ENCODE assay signal across 8 cellular contexts in the genomic region with DNA sequence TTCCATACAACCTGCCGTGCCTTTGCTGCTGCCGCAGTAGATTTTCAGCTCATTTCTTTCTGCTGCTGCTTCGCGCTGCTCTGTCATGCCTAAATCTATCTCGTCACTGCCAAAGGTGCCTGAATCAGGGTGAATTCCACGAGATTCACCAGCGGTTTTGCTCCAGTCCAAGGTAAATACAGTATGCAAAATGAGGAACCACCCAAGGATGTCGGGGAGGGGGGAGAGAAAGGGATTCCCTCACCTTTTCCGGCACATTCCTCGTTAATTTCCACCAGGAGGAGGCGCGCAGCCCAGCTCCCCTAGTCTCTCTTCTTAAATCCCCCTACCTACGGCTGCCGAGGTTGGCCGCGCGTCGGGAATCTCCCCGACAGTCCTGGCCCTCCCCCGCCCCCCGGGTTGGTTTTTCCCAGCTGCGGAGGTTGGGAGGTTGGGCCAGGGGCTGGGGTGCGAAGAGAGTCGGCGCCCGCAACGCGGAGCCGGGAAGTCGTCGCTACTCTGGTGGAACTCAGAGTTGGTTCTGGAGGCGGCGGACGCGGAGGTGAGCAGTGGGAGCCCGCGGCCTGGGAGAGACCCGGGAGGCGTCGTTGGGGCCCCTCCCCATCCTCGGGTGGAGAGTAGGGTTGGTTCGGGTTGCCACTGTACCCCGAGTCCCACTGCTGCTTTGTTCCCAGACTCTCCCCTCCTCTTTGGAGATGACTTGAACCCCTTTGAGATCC. TPM values are rescaled to one million over a fixed set of nuclear protein-coding genes. Genes with fewer than 3 reads are reported as not detected.
DNase-seq lines count a peak whose midpoint lies in the region; ATAC-seq and FAIRE-seq lines count a peak whose summit lies in the region.

A gene with protein sequence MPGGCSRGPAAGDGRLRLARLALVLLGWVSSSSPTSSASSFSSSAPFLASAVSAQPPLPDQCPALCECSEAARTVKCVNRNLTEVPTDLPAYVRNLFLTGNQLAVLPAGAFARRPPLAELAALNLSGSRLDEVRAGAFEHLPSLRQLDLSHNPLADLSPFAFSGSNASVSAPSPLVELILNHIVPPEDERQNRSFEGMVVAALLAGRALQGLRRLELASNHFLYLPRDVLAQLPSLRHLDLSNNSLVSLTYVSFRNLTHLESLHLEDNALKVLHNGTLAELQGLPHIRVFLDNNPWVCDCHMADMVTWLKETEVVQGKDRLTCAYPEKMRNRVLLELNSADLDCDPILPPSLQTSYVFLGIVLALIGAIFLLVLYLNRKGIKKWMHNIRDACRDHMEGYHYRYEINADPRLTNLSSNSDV (plus strand): TSS at position 450 of the 719 bp plus-strand sequence. CDS start 1,145 bp downstream, outside the sequence.

- H3K27ac ChIP-seq in SJSA1 (peak within 1 kb of the TSS; percentile 80), small intestine (ENCODE audit: low read depth in 1 of 2, low read length in 1 of 2) (peak within 1 kb of the TSS in 1 of 2 donors; percentile 90)

- DNase-seq in AG08396 (ENCODE audit: low spot score) (peak; percentile 82), SJSA1 (ENCODE audit: low read depth in 1 of 2, low spot score in 2 of 2) (peak; percentile 76 to 81), islet precursor cell (peak; percentile 86), small intestine (peak; percentile 57), cortex of kidney (lab: John Stamatoyannopoulos, UW) (no peak)
- DNase-seq in central memory CD8-positive, alpha-beta T cell (ENCODE audit: low spot score in 2 of 2) = no peak

- H3K4me3 Mint-ChIP-seq in central memory CD8-positive, alpha-beta T cell = peak within 1 kb of the TSS; percentile 81

- peaks cover 26% of the 10 kb centered on the region for H3K4me1 Mint-ChIP-seq in central memory CD8-positive, alpha-beta T cell

- H3K4me3 ChIP-seq in SJSA1 (peak within 1 kb of the TSS; percentile 67), small intestine (ENCODE audit: low read depth in 1 of 2, low read length in 2 of 2) (peak within 1 kb of the TSS; percentile 66 to 70)

- H3K27me3 Mint-ChIP-seq in central memory CD8-positive, alpha-beta T cell = peaks cover 72% of the 10 kb centered on the region

- H3K36me3 ChIP-seq in SJSA1 (peaks cover 31% of the 10 kb centered on the region), small intestine (ENCODE audit: control insufficient read depth in 2 of 2, insufficient read depth in 2 of 2, low read length in 2 of 2) (no peaks in the 10 kb centered on the region)

- no peaks in the 10 kb centered on the region for H3K9me3 ChIP-seq in SJSA1 (replicated peaks)
- H3K9me3 ChIP-seq in small intestine (ENCODE audit: control insufficient read depth, low read depth) = no peaks in the 10 kb centered on the region

- ATAC-seq in GM18498 (IDR thresholded peaks at IDR 0.05; ENCODE audit: unreplicated experiment) (peak; percentile 68), HG03442 (IDR thresholded peaks at IDR 0.05; ENCODE audit: unreplicated experiment) (peak; percentile 45)
- ATAC-seq in central memory CD8-positive, alpha-beta T cell (replicated peaks; ENCODE audit: extremely low read depth, poor library complexity, severe bottlenecking) = peak; percentile 31

- H3K27me3 ChIP-seq in SJSA1 (replicated peaks) = no peaks in the 10 kb centered on the region
- H3K27me3 ChIP-seq in small intestine (ENCODE audit: control insufficient read depth in 2 of 2, insufficient read depth in 2 of 2, low read length in 2 of 2) = peaks cover 0 to 6% of the 10 kb centered on the region in 2 donors

- H3K9me3 Mint-ChIP-seq in central memory CD8-positive, alpha-beta T cell = no peaks in the 10 kb centered on the region

- H3K4me1 ChIP-seq in SJSA1 (replicated peaks) (peaks cover 16% of the 10 kb centered on the region), small intestine (ENCODE audit: control insufficient read depth in 2 of 2, insufficient read depth in 1 of 2, low read depth in 1 of 2, low read length in 1 of 2) (peaks cover 0 to 3% of the 10 kb centered on the region in 2 donors)

- H3K27ac Mint-ChIP-seq in central memory CD8-positive, alpha-beta T cell (ENCODE audit: low read depth) = no peak within 1 kb of the TSS

- no peak for FAIRE-seq in small intestine (lab: Jason Lieb, UNC)

- 1 to 2% (median 1%) methylated on average over 40 to 43 of the region's 43 CpGs for WGBS in small intestine, 3 donors

- no peaks in the 10 kb centered on the region for H3K36me3 Mint-ChIP-seq in central memory CD8-positive, alpha-beta T cell (ENCODE audit: insufficient read depth)

RNA-seq across cellular contexts. Expression of the gene that starts here (rescaled TPM):
- total RNA-seq in SJSA1 (2014; rRNA removed; shearing (Covaris generic)) = 37.7 and 43.8 TPM in 2 replicates
- polyA plus RNA-seq in small intestine = 1 to 10 TPM; 1.1 to 6.9 (median 1.3) TPM

Comparison
In these comparisons a context has a peak if more than half of its experiments do, and no peak if none do; other contexts are left out.
1. DNase-seq: peak in AG08396 (single experiment), SJSA1 (2 of 2), islet precursor cell (single experiment) and small intestine (single experiment); none in central memory CD8-positive, alpha-beta T cell (0 of 2) and cortex of kidney (single experiment).
2. Peak in every context shown above with its lines, with median percentiles within 50 percentile points of each other: ATAC-seq.